In the genomic region with DNA sequence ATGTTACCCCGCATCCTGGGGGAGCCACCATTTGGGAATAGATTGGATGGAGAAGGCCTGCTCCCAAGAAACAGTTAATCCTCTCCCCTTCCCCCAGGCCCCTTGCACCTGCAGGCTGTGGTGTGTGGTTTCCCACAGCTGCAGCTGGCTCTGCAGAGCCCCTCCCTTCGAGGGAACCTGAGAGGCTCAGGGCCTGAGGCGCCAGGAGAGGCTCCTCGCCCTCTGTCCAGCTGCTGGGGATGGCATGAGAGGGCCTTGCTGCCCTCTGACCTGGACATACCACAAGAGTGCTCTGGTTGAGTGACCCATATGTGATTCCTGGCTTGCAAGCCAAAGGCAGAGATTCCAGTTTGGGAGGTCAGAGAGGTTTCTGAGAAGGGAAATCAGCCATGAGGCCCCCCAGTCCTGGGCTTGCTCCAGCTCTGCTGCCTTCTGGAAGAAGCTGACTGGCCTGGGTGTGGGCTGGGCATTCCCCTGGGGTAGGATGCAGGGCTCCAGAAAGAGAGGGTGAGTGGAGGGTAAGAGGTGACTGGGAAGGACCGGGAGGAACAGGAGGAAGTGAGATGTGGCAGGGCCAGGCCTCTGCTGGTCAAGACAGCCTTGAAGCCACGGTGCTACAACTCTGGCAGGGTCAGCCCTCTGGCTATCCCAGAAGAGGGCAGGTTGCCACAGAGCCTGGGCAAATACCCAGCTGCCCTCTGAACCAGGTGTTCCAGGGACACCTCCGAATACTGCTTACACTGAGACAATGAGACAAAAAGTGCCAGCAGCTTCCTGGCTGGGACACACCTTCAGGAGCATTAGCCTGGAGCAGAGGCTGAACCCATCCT, we compare ENCODE assay signal across 1 cellular context.
TF ChIP-seq lines count a peak whose summit lies in the region.

No MANE protein-coding gene starts in this region.

TF ChIP-seq in HepG2, 621 proteins besides CTCF, POLR2A, EP300 and RAD21:
- no peak for TF ChIP-seq TAF15 (IDR thresholded peaks at IDR 0.05; ENCODE audit: low read depth, low read length, poor library complexity, severe bottlenecking)
- TF ChIP-seq GATAD1 (CRISPR knock-in tag; IDR thresholded peaks at IDR 0.05), result no peak
- no peak for TF ChIP-seq SMAD3 (CRISPR knock-in tag; IDR thresholded peaks at IDR 0.05)
- TF ChIP-seq, protein P1, sequence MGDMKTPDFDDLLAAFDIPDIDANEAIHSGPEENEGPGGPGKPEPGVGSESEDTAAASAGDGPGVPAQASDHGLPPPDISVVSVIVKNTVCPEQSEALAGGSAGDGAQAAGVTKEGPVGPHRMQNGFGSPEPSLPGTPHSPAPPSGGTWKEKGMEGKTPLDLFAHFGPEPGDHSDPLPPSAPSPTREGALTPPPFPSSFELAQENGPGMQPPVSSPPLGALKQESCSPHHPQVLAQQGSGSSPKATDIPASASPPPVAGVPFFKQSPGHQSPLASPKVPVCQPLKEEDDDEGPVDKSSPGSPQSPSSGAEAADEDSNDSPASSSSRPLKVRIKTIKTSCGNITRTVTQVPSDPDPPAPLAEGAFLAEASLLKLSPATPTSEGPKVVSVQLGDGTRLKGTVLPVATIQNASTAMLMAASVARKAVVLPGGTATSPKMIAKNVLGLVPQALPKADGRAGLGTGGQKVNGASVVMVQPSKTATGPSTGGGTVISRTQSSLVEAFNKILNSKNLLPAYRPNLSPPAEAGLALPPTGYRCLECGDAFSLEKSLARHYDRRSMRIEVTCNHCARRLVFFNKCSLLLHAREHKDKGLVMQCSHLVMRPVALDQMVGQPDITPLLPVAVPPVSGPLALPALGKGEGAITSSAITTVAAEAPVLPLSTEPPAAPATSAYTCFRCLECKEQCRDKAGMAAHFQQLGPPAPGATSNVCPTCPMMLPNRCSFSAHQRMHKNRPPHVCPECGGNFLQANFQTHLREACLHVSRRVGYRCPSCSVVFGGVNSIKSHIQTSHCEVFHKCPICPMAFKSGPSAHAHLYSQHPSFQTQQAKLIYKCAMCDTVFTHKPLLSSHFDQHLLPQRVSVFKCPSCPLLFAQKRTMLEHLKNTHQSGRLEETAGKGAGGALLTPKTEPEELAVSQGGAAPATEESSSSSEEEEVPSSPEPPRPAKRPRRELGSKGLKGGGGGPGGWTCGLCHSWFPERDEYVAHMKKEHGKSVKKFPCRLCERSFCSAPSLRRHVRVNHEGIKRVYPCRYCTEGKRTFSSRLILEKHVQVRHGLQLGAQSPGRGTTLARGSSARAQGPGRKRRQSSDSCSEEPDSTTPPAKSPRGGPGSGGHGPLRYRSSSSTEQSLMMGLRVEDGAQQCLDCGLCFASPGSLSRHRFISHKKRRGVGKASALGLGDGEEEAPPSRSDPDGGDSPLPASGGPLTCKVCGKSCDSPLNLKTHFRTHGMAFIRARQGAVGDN (CRISPR knock-in tag; IDR thresholded peaks at IDR 0.05), result 0 out of 2 replicates have a peak, but pooled peaks have one; percentile 2
- no peak for TF ChIP-seq CCAR2 (optimal IDR thresholded peaks at IDR 0.05; ENCODE audit: low read depth, low read length)
- TF ChIP-seq ZNF652 (CRISPR knock-in tag; IDR thresholded peaks at IDR 0.05; ENCODE audit: borderline replicate concordance, low read depth), result no peak
TF ChIP-seq in HepG2: peak in this region for 1.
